In the genomic region with DNA sequence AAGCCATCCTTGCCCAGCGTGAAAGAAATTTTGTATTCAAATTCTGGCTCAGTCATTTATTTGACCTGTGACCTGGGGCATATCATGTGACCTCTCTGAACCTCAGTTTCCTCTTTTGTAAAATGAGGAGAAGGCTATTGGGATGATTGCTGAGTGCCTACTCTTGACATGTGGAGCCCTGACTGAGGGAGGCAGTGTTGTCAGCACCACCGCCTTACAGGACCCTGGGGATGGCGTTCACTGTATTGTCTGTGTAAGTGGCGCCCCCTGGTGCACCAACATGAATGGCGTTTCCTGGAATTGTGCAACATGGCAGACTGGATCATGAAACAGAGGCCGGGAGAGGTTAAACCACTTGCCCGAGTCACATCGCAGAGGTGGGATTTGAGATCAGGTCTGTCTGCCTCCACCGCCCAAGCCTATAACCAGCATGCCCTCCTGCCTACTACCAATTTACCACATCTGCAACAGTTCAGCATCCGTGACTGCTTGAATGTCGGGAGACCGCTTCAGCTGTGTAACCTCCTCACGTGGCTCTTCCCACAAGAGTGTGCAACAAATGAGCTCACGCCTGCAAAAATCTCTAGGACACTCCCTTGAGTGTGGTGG, we compare ENCODE assay signal across 1 cellular context.
A peak's percentile ranks its signal among the peaks of the same experiment; 100 is the strongest.
TF ChIP-seq lines count a peak whose summit lies in the region.

No MANE protein-coding gene starts in this region.

TF ChIP-seq in HepG2, 621 proteins besides CTCF, POLR2A, EP300 and RAD21 (continued from another document and continues in another):
- TF ChIP-seq, protein P1, sequence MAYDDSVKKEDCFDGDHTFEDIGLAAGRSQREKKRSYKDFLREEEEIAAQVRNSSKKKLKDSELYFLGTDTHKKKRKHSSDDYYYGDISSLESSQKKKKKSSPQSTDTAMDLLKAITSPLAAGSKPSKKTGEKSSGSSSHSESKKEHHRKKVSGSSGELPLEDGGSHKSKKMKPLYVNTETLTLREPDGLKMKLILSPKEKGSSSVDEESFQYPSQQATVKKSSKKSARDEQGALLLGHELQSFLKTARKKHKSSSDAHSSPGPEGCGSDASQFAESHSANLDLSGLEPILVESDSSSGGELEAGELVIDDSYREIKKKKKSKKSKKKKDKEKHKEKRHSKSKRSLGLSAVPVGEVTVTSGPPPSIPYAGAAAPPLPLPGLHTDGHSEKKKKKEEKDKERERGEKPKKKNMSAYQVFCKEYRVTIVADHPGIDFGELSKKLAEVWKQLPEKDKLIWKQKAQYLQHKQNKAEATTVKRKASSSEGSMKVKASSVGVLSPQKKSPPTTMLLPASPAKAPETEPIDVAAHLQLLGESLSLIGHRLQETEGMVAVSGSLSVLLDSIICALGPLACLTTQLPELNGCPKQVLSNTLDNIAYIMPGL (CRISPR knock-in tag; IDR thresholded peaks at IDR 0.05; ENCODE audit: borderline replicate concordance in 1 of 2, low read depth in 1 of 2): peak; percentile 61 to 77; a peak in 2 of 4 replicates
- TF ChIP-seq TMF1 (CRISPR knock-in tag; IDR thresholded peaks at IDR 0.05; ENCODE audit: low read depth) (no peak), KLF13 (CRISPR knock-in tag; IDR thresholded peaks at IDR 0.05) (no peak), ZNF564 (CRISPR knock-in tag; IDR thresholded peaks at IDR 0.05) (no peak), STAT5B (CRISPR knock-in tag; IDR thresholded peaks at IDR 0.05) (no peak), CEBPB (IDR thresholded peaks at IDR 0.05; ENCODE audit: borderline replicate concordance, low read depth, low read length) (peak; percentile 98), STAG1 (CRISPR knock-in tag; IDR thresholded peaks at IDR 0.05) (peak; percentile 92), NR2F1 (CRISPR knock-in tag; IDR thresholded peaks at IDR 0.05) (0 out of 4 replicates have a peak, but pooled peaks of 1 of the 2 experiments have one; percentile 27), ZNF446 (CRISPR knock-in tag; IDR thresholded peaks at IDR 0.05) (no peak), NR2F6 (IDR thresholded peaks at IDR 0.05) (peak; percentile 52; the same call in 1 of the 2 replicates), NR2F6 (CRISPR knock-in tag; IDR thresholded peaks at IDR 0.05) (peak; percentile 57; the same call in 1 of the 2 replicates), ZNF782 (CRISPR knock-in tag; IDR thresholded peaks at IDR 0.05; ENCODE audit: borderline replicate concordance) (no peak), ZNF317 (CRISPR knock-in tag; IDR thresholded peaks at IDR 0.05) (no peak), ONECUT2 (CRISPR knock-in tag; IDR thresholded peaks at IDR 0.05) (no peak), ERF (CRISPR knock-in tag; IDR thresholded peaks at IDR 0.05) (peak; percentile 43; the same call in 1 of the 2 replicates), KLF15 (CRISPR knock-in tag; IDR thresholded peaks at IDR 0.05; ENCODE audit: borderline replicate concordance) (no peak), MED1 (CRISPR knock-in tag; IDR thresholded peaks at IDR 0.05) (peak; percentile 42; the same call in 1 of the 2 replicates), KDM4B (CRISPR knock-in tag; IDR thresholded peaks at IDR 0.05) (0 out of 2 replicates have a peak, but pooled peaks have one; percentile 53), NR2F2 (IDR thresholded peaks at IDR 0.05; ENCODE audit: borderline replicate concordance, low read depth) (no peak), ZNF501 (CRISPR knock-in tag; IDR thresholded peaks at IDR 0.05) (0 out of 2 replicates have a peak, but pooled peaks have one; percentile 41), ZKSCAN1 (IDR thresholded peaks at IDR 0.05; ENCODE audit: low read length) (no peak), KLF16 (CRISPR knock-in tag; IDR thresholded peaks at IDR 0.05) (peak in 1 of 2 experiments; percentile 48; a peak in 1 of 4 replicates), TRIM24 (CRISPR knock-in tag; IDR thresholded peaks at IDR 0.05) (no peak), MIER3 (CRISPR knock-in tag; IDR thresholded peaks at IDR 0.05; ENCODE audit: borderline replicate concordance) (0 out of 2 replicates have a peak, but pooled peaks have one; percentile 61), ZNF614 (CRISPR knock-in tag; IDR thresholded peaks at IDR 0.05; ENCODE audit: borderline replicate concordance) (no peak), IRF2 (CRISPR knock-in tag; IDR thresholded peaks at IDR 0.05) (peak; percentile 68), RCOR2 (CRISPR knock-in tag; IDR thresholded peaks at IDR 0.05) (0 out of 2 replicates have a peak, but pooled peaks have one; percentile 38), YY1 (IDR thresholded peaks at IDR 0.05; ENCODE audit: insufficient read depth, insufficient replicate concordance, low read depth, low read length) (peak; percentile 77)
- TF ChIP-seq, protein P2, sequence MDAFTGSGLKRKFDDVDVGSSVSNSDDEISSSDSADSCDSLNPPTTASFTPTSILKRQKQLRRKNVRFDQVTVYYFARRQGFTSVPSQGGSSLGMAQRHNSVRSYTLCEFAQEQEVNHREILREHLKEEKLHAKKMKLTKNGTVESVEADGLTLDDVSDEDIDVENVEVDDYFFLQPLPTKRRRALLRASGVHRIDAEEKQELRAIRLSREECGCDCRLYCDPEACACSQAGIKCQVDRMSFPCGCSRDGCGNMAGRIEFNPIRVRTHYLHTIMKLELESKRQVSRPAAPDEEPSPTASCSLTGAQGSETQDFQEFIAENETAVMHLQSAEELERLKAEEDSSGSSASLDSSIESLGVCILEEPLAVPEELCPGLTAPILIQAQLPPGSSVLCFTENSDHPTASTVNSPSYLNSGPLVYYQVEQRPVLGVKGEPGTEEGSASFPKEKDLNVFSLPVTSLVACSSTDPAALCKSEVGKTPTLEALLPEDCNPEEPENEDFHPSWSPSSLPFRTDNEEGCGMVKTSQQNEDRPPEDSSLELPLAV (CRISPR knock-in tag; conservative IDR thresholded peaks at IDR 0.05; ENCODE audit: low read depth): no peak
- TF ChIP-seq, protein P3, sequence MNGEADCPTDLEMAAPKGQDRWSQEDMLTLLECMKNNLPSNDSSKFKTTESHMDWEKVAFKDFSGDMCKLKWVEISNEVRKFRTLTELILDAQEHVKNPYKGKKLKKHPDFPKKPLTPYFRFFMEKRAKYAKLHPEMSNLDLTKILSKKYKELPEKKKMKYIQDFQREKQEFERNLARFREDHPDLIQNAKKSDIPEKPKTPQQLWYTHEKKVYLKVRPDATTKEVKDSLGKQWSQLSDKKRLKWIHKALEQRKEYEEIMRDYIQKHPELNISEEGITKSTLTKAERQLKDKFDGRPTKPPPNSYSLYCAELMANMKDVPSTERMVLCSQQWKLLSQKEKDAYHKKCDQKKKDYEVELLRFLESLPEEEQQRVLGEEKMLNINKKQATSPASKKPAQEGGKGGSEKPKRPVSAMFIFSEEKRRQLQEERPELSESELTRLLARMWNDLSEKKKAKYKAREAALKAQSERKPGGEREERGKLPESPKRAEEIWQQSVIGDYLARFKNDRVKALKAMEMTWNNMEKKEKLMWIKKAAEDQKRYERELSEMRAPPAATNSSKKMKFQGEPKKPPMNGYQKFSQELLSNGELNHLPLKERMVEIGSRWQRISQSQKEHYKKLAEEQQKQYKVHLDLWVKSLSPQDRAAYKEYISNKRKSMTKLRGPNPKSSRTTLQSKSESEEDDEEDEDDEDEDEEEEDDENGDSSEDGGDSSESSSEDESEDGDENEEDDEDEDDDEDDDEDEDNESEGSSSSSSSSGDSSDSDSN (CRISPR knock-in tag; IDR thresholded peaks at IDR 0.05): 0 out of 2 replicates have a peak, but pooled peaks have one; percentile 25
- TF ChIP-seq, protein P4, sequence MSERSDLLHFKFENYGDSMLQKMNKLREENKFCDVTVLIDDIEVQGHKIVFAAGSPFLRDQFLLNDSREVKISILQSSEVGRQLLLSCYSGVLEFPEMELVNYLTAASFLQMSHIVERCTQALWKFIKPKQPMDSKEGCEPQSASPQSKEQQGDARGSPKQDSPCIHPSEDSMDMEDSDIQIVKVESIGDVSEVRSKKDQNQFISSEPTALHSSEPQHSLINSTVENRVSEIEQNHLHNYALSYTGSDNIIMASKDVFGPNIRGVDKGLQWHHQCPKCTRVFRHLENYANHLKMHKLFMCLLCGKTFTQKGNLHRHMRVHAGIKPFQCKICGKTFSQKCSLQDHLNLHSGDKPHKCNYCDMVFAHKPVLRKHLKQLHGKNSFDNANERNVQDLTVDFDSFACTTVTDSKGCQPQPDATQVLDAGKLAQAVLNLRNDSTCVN (CRISPR knock-in tag; IDR thresholded peaks at IDR 0.05; ENCODE audit: borderline replicate concordance): 0 out of 2 replicates have a peak, but pooled peaks have one; percentile 24
- TF ChIP-seq, protein P5, sequence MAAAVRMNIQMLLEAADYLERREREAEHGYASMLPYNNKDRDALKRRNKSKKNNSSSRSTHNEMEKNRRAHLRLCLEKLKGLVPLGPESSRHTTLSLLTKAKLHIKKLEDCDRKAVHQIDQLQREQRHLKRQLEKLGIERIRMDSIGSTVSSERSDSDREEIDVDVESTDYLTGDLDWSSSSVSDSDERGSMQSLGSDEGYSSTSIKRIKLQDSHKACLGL (CRISPR knock-in tag; IDR thresholded peaks at IDR 0.05): no peak
- TF ChIP-seq, protein P6, sequence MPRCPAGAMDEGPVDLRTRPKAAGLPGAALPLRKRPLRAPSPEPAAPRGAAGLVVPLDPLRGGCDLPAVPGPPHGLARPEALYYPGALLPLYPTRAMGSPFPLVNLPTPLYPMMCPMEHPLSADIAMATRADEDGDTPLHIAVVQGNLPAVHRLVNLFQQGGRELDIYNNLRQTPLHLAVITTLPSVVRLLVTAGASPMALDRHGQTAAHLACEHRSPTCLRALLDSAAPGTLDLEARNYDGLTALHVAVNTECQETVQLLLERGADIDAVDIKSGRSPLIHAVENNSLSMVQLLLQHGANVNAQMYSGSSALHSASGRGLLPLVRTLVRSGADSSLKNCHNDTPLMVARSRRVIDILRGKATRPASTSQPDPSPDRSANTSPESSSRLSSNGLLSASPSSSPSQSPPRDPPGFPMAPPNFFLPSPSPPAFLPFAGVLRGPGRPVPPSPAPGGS (CRISPR knock-in tag; IDR thresholded peaks at IDR 0.05): no peak
- TF ChIP-seq, protein P7, sequence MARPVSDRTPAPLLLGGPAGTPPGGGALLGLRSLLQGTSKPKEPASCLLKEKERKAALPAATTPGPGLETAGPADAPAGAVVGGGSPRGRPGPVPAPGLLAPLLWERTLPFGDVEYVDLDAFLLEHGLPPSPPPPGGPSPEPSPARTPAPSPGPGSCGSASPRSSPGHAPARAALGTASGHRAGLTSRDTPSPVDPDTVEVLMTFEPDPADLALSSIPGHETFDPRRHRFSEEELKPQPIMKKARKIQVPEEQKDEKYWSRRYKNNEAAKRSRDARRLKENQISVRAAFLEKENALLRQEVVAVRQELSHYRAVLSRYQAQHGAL (CRISPR knock-in tag; IDR thresholded peaks at IDR 0.05; ENCODE audit: not compliant biosample characterization): no peak
- TF ChIP-seq, protein P8, sequence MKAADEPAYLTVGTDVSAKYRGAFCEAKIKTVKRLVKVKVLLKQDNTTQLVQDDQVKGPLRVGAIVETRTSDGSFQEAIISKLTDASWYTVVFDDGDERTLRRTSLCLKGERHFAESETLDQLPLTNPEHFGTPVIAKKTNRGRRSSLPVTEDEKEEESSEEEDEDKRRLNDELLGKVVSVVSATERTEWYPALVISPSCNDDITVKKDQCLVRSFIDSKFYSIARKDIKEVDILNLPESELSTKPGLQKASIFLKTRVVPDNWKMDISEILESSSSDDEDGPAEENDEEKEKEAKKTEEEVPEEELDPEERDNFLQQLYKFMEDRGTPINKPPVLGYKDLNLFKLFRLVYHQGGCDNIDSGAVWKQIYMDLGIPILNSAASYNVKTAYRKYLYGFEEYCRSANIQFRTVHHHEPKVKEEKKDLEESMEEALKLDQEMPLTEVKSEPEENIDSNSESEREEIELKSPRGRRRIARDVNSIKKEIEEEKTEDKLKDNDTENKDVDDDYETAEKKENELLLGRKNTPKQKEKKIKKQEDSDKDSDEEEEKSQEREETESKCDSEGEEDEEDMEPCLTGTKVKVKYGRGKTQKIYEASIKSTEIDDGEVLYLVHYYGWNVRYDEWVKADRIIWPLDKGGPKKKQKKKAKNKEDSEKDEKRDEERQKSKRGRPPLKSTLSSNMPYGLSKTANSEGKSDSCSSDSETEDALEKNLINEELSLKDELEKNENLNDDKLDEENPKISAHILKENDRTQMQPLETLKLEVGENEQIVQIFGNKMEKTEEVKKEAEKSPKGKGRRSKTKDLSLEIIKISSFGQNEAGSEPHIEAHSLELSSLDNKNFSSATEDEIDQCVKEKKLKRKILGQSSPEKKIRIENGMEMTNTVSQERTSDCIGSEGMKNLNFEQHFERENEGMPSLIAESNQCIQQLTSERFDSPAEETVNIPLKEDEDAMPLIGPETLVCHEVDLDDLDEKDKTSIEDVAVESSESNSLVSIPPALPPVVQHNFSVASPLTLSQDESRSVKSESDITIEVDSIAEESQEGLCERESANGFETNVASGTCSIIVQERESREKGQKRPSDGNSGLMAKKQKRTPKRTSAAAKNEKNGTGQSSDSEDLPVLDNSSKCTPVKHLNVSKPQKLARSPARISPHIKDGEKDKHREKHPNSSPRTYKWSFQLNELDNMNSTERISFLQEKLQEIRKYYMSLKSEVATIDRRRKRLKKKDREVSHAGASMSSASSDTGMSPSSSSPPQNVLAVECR (CRISPR knock-in tag; IDR thresholded peaks at IDR 0.05; ENCODE audit: borderline replicate concordance): peak; percentile 52; the same call in 1 of the 2 replicates
- TF ChIP-seq, protein P9, sequence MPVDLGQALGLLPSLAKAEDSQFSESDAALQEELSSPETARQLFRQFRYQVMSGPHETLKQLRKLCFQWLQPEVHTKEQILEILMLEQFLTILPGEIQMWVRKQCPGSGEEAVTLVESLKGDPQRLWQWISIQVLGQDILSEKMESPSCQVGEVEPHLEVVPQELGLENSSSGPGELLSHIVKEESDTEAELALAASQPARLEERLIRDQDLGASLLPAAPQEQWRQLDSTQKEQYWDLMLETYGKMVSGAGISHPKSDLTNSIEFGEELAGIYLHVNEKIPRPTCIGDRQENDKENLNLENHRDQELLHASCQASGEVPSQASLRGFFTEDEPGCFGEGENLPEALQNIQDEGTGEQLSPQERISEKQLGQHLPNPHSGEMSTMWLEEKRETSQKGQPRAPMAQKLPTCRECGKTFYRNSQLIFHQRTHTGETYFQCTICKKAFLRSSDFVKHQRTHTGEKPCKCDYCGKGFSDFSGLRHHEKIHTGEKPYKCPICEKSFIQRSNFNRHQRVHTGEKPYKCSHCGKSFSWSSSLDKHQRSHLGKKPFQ (CRISPR knock-in tag; IDR thresholded peaks at IDR 0.05; ENCODE audit: insufficient replicate concordance): no peak
- TF ChIP-seq, protein P10, sequence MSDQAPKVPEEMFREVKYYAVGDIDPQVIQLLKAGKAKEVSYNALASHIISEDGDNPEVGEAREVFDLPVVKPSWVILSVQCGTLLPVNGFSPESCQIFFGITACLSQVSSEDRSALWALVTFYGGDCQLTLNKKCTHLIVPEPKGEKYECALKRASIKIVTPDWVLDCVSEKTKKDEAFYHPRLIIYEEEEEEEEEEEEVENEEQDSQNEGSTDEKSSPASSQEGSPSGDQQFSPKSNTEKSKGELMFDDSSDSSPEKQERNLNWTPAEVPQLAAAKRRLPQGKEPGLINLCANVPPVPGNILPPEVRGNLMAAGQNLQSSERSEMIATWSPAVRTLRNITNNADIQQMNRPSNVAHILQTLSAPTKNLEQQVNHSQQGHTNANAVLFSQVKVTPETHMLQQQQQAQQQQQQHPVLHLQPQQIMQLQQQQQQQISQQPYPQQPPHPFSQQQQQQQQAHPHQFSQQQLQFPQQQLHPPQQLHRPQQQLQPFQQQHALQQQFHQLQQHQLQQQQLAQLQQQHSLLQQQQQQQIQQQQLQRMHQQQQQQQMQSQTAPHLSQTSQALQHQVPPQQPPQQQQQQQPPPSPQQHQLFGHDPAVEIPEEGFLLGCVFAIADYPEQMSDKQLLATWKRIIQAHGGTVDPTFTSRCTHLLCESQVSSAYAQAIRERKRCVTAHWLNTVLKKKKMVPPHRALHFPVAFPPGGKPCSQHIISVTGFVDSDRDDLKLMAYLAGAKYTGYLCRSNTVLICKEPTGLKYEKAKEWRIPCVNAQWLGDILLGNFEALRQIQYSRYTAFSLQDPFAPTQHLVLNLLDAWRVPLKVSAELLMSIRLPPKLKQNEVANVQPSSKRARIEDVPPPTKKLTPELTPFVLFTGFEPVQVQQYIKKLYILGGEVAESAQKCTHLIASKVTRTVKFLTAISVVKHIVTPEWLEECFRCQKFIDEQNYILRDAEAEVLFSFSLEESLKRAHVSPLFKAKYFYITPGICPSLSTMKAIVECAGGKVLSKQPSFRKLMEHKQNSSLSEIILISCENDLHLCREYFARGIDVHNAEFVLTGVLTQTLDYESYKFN (CRISPR knock-in tag; conservative IDR thresholded peaks at IDR 0.05): no peak
